10 cellular contexts compared by ENCODE assay signal in the genomic region with DNA sequence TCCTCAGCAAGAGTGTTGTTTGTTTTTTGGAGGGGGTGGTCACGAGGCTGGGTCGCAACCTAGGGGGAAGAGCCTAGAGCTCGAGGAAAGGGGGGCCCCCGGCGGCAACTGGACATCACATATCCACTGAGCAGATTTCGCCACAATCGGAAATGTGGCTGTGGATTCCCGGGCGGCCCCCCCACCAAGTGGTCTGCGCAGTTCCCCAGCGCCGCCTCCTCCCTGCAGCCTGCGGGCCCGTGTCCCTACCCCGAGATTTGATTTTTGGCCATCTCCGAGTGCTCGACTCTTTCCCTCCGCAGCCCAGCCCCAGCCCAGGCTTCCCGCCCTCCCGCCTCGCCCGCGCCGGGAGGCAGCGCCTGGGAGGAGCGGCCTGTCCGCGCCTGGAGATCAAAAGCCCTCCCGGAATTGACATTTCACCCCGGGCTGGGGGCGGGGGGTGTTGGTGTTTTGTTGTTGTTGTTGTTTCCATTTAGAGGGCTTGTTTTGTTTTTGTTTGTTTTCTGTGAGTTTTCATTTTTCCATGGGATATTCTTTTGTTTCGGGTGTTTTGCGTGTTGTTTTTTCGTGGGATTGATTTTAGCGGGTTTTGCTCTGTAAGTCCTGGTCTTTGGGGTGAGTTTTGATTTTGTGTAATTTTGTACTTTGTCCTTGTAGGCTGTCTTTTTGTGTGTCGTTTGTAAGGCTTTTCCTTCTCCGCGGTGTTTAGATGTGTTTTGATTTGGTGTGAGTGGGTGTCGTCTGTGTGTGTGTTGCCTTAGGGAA. TPM values are rescaled to one million over a fixed set of nuclear protein-coding genes. Genes with fewer than 3 reads are reported as not detected.
A peak's percentile ranks its signal among the peaks of the same experiment; 100 is the strongest.
DNase-seq lines count a peak whose midpoint lies in the region; TF ChIP-seq lines count a peak whose summit lies in the region.
"Had no signal": no experiment of that assay in that cellular context is flagged by ENCODE, and none has a peak within 500 bp of the region (broad histone marks: within the 10 kb centered on the region; RNA-seq: fewer than 3 reads in every experiment).

No MANE protein-coding gene starts in this region.

- H3K4me3 ChIP-seq in coronary artery (peak overlapping the region; percentile 83), parathyroid adenoma (ENCODE audit: low read depth, low read length) (no peak overlapping the region), sigmoid colon (no peak overlapping the region)
- H3K4me3 ChIP-seq: SK-N-MC had no signal

- H3K27ac ChIP-seq in coronary artery (no peak overlapping the region), parathyroid adenoma (no peak overlapping the region), sigmoid colon (no peak overlapping the region)
- H3K27ac ChIP-seq: SK-N-MC had no signal

- H3K4me2 ChIP-seq in parathyroid adenoma (ENCODE audit: low read length): peak overlapping the region; percentile 88

- no peak overlapping the region for H3K9ac ChIP-seq in parathyroid adenoma

- intact Hi-C loops in sigmoid colon (cut with DNase I): loop anchor here (10.0 kb wide), 1 partner anchor 79 kb away; no protein-coding TSS in a partner anchor

- peaks cover 5% of the 10 kb centered on the region for H3K27me3 ChIP-seq in parathyroid adenoma (ENCODE audit: control insufficient read depth, insufficient read depth, low read length)
- peaks cover 63 to 100% (median 100%) of the 10 kb centered on the region in 3 donors for H3K27me3 ChIP-seq in sigmoid colon

- TF ChIP-seq EP300 in sigmoid colon (IDR thresholded peaks at IDR 0.05): no peak

- no peak overlapping the region for H2AFZ ChIP-seq in parathyroid adenoma

- H3K9me3 ChIP-seq in parathyroid adenoma (ENCODE audit: control insufficient read depth, low read length) (no peaks in the 10 kb centered on the region), sigmoid colon (no peaks in the 10 kb centered on the region)

- DNase-seq in NCI-H1436 (lab: John Stamatoyannopoulos, UW): peak; percentile 12
- no peak for DNase-seq in NCI-H1436 treated with DMSO at 0.1 percent for 48 hours (lab: John Stamatoyannopoulos, UW)
- DNase-seq in NCI-H1092 treated with DMSO at 0.1 percent for 48 hours (lab: John Stamatoyannopoulos, UW): peak; percentile 85
- no peak for DNase-seq in coronary artery (ENCODE audit: low spot score)
- no peak for DNase-seq in AG08396 (ENCODE audit: low spot score)
- no peak for DNase-seq in sigmoid colon
- DNase-seq in stimulated activated CD4-positive, alpha-beta T cell treated with anti-CD3 and anti-CD28 coated beads, Interleukin-15, amount 100 ng/mL, for 24 hours: no peak

- no peak for TF ChIP-seq POLR2A in sigmoid colon (IDR thresholded peaks at IDR 0.05)

- no peak for TF ChIP-seq CTCF in coronary artery (IDR thresholded peaks at IDR 0.05)
- TF ChIP-seq CTCF in parathyroid adenoma (IDR thresholded peaks at IDR 0.05): no peak
- TF ChIP-seq CTCF in sigmoid colon (IDR thresholded peaks at IDR 0.05): no peak

- H3K36me3 ChIP-seq in parathyroid adenoma (ENCODE audit: control insufficient read depth, insufficient read depth, low read length) (no peaks in the 10 kb centered on the region), sigmoid colon (no peaks in the 10 kb centered on the region)

- H3K4me1 ChIP-seq in parathyroid adenoma: no peaks in the 10 kb centered on the region
- peaks cover 0 to 45% (median 38%) of the 10 kb centered on the region in 4 donors for H3K4me1 ChIP-seq in sigmoid colon

- no peaks in the 10 kb centered on the region for H3K79me2 ChIP-seq in parathyroid adenoma

- 4 to 6% methylated on average over 39 of the region's 39 CpGs for WGBS in sigmoid colon, 2 donors

RNA-seq across cellular contexts. Expression of a gene that starts 1.6 kb away (rescaled TPM):
- total RNA-seq in sigmoid colon: not detected
- 10 to 100 TPM in 1 of 3 donors, under 1 TPM in 2; under 0.01 to 20.1 (median 0.23) TPM for polyA plus RNA-seq in sigmoid colon
- total RNA-seq: epithelial cell of proximal tubule had no signal

Comparison
In these comparisons a context has a peak if more than half of its experiments do, and no peak if none do; other contexts are left out.
1. DNase-seq: peak in NCI-H1436 (single experiment) and NCI-H1092 treated with DMSO at 0.1 percent for 48 hours (single experiment); none in NCI-H1436 treated with DMSO at 0.1 percent for 48 hours (single experiment), coronary artery (single experiment), AG08396 (single experiment), sigmoid colon (single experiment) and stimulated activated CD4-positive, alpha-beta T cell treated with anti-CD3 and anti-CD28 coated beads, Interleukin-15, amount 100 ng/mL, for 24 hours (single experiment).